ENCODE assay signal across 8 cellular contexts in the genomic region with DNA sequence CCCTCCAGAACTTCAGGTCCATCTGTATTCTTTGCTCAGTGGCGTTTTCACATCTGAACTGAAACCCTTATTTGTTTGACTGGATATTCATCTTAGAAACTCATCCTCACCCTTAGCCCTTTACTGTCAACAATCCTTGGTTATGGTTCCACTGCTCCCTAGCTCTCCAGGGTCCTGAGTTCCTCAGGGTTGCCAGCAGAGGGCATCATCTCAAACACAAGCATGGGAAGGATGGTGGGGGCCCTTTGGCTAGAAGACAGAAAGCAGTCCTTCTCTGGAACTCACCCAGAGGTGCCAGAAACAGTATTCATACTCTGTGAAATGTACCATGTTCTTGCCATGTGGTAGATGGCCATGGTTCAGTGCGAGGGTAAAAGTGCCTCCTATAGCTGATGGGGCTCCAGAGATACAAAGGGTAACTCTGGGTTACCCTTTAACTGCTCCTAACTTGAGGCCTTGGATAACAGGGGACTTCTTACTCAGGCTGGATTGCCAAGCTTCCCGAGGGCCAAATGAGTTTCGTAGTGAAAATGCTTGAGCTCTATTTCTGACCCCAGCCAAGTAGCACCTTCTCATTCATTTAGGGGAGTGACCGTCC. TPM values are rescaled to one million over a fixed set of nuclear protein-coding genes. Genes with fewer than 3 reads are reported as not detected.
DNase-seq lines count a peak whose midpoint lies in the region; ATAC-seq, FAIRE-seq and TF ChIP-seq lines count a peak whose summit lies in the region.

No MANE protein-coding gene starts in this region.

- no peak overlapping the region for H3K56ac ChIP-seq in H1 (replicated peaks; ENCODE audit: insufficient read length, low read depth, low read length)

- TF ChIP-seq CTCF in cardiac muscle cell (IDR thresholded peaks at IDR 0.05; ENCODE audit: low read depth, low read length) = peak; percentile 59
- TF ChIP-seq CTCF in H1 (IDR thresholded peaks at IDR 0.05; ENCODE audit: control extremely low read depth in 1 of 3, insufficient read depth in 1 of 3, low read depth in 1 of 3, low read length in 3 of 3) = peak; percentile 78 to 83 (median 81)
- peak in 2 of 6 experiments; percentile 23 for TF ChIP-seq CTCF in adrenal gland (IDR thresholded peaks at IDR 0.05)

- no peak overlapping the region for H2BK120ac ChIP-seq in H1 (replicated peaks; ENCODE audit: low read depth, low read length)

- H3K4ac ChIP-seq in H1 (replicated peaks; ENCODE audit: insufficient read length, low read depth, low read length) = no peak overlapping the region

- no peak overlapping the region for H3K9ac ChIP-seq in H1 (replicated peaks in 1 of 4; ENCODE audit: extremely low read depth in 1 of 4, low read depth in 3 of 4, low read length in 3 of 4)

- H2AFZ ChIP-seq in H1 (ENCODE audit: low read length) = no peak overlapping the region

- TF ChIP-seq EP300 in H1 (IDR thresholded peaks at IDR 0.05; ENCODE audit: borderline replicate concordance in 1 of 2, low read depth in 2 of 2, low read length in 2 of 2) = no peak

- H3K36me3 ChIP-seq in cardiac muscle cell (peaks cover 59% of the 10 kb centered on the region), H1 (ENCODE audit: control insufficient read depth in 2 of 4, insufficient read depth in 4 of 4, low read length in 3 of 4) (peaks cover 31 to 74% (median 66%) of the 10 kb centered on the region in 4 experiments), adrenal gland (replicated peaks in 1 of 2) (peaks cover 0 to 94% of the 10 kb centered on the region in 2 donors)

- intact Hi-C loops in Right ventricle myocardium inferior (cut with DNase I) (no loop called here), adrenal gland (cut with DNase I) (no loop called here)

- DNase-seq in cardiac muscle cell (ENCODE audit: low read depth in 1 of 2, low spot score in 1 of 2) = peak; percentile 45 to 48
- DNase-seq in Right ventricle myocardium inferior (ENCODE audit: missing footprints) = no peak
- peak; percentile 40 for DNase-seq in NCI-H2227 (lab: John Stamatoyannopoulos, UW; ENCODE audit: unreplicated experiment)
- DNase-seq in H1 (ENCODE audit: low read depth in 1 of 2, low spot score in 2 of 2) = no peak
- peak; percentile 36 for DNase-seq in retina
- DNase-seq in adrenal gland = no peak

- POLR2A ChIA-PET in H1 (lab: Charles Lee; ENCODE audit: partially characterized antibody) = interaction anchor here (1.0 to 17.2 kb wide), 7 partner anchors 10 to 185 kb away, joined by 3 to 244 read pairs (median 5); a partner anchor contains a TSS

- peaks cover 0 to 5% of the 10 kb centered on the region in 2 experiments for H4K20me1 ChIP-seq in H1 (replicated peaks in 1 of 2; ENCODE audit: control insufficient read depth in 1 of 2, insufficient read depth in 2 of 2, low read length in 2 of 2)

- no peak overlapping the region for H3K18ac ChIP-seq in H1 (ENCODE audit: extremely low read depth, low read length)

- no peaks in the 10 kb centered on the region for H3K79me1 ChIP-seq in H1 (ENCODE audit: low read depth, low read length)

- no peak overlapping the region for H3K27ac ChIP-seq in cardiac muscle cell
- H3K27ac ChIP-seq in H1 (ENCODE audit: low read depth, low read length) = no peak overlapping the region
- no peak overlapping the region for H3K27ac ChIP-seq in adrenal gland

- H3K4me3 ChIP-seq in cardiac muscle cell = no peak overlapping the region
- H3K4me3 ChIP-seq in H1 (ENCODE audit: extremely low read depth in 1 of 4, insufficient read depth in 2 of 4, low read depth in 3 of 4, low read length in 4 of 4) = no peak overlapping the region
- H3K4me3 ChIP-seq in adrenal gland = no peak overlapping the region

- no peak overlapping the region for H3K23ac ChIP-seq in H1 (ENCODE audit: insufficient read length)

- no peak overlapping the region for H2BK12ac ChIP-seq in H1 (ENCODE audit: low read depth, low read length)

- no peak overlapping the region for H3K14ac ChIP-seq in H1 (ENCODE audit: insufficient read length)

- no peaks in the 10 kb centered on the region for H3K23me2 ChIP-seq in H1 (ENCODE audit: low read depth, low read length)

- H3K4me1 ChIP-seq in cardiac muscle cell (ENCODE audit: low read depth) = no peaks in the 10 kb centered on the region
- no peaks in the 10 kb centered on the region for H3K4me1 ChIP-seq in H1 (replicated peaks in 1 of 4; ENCODE audit: control insufficient read depth in 3 of 4, insufficient read depth in 4 of 4, low read length in 3 of 4)
- no peaks in the 10 kb centered on the region for H3K4me1 ChIP-seq in adrenal gland (replicated peaks in 1 of 2)

- FAIRE-seq in H1 (lab: Jason Lieb, UNC) = peak; percentile 77

- CTCF ChIA-PET in H1 (lab: Charles Lee; ENCODE audit: partially characterized antibody) = interaction anchor here (0.8 to 26.0 kb wide), 28 partner anchors 8 to 252 kb away, joined by 3 to 683 read pairs (median 6); a partner anchor contains a TSS

- H4K8ac ChIP-seq in H1 (ENCODE audit: extremely low read depth, insufficient read depth, low read length) = no peak overlapping the region

- WGBS in H1 (ENCODE audit: extremely low coverage in 1 of 2, insufficient coverage in 1 of 2, insufficient read length in 1 of 2, insufficient replicate concordance in 2 of 2, low coverage in 1 of 2, low lambda C conversion rate in 2 of 2, missing lambda C conversion rate in 1 of 2), 2 experiments = 80% methylated on average over 5 of the region's 5 CpGs; no CpG with 5 or more reads in 1 of the 2 experiments
- 77 to 82% (median 79%) methylated on average over 4 to 5 of the region's 5 CpGs for WGBS in adrenal gland, 4 donors

- no peak overlapping the region for H2BK5ac ChIP-seq in H1 (ENCODE audit: low read depth, low read length)

- TF ChIP-seq RAD21 in H1 (IDR thresholded peaks at IDR 0.05 in 1 of 2, conservative IDR thresholded peaks at IDR 0.05 in 1 of 2; ENCODE audit: low read depth in 2 of 2, low read length in 2 of 2) = peak; percentile 65 to 76

- H4K5ac ChIP-seq in H1 (ENCODE audit: insufficient read length, low read depth, low read length) = no peak overlapping the region

- no peaks in the 10 kb centered on the region for H3K27me3 ChIP-seq in cardiac muscle cell
- no peaks in the 10 kb centered on the region for H3K27me3 ChIP-seq in H1 (replicated peaks in 1 of 4; ENCODE audit: control insufficient read depth in 3 of 4, extremely low read depth in 1 of 4, insufficient read depth in 3 of 4, low read length in 3 of 4)
- no peaks in the 10 kb centered on the region for H3K27me3 ChIP-seq in adrenal gland

- H3K9me3 ChIP-seq in cardiac muscle cell (ENCODE audit: low read depth) = no peaks in the 10 kb centered on the region
- no peaks in the 10 kb centered on the region for H3K9me3 ChIP-seq in H1 (ENCODE audit: insufficient read depth in 2 of 2, low read depth in 1 of 2, low read length in 1 of 2)
- H3K9me3 ChIP-seq in adrenal gland (replicated peaks in 1 of 3) = no peaks in the 10 kb centered on the region

- H4K91ac ChIP-seq in H1 (replicated peaks; ENCODE audit: insufficient read length, low read length) = no peak overlapping the region

- TF ChIP-seq POLR2A in H1 (IDR thresholded peaks at IDR 0.05; ENCODE audit: control extremely low read depth in 1 of 2, low read depth in 2 of 2, low read length in 2 of 2) (no peak), adrenal gland (IDR thresholded peaks at IDR 0.05) (no peak)

- no peak for ATAC-seq in Right ventricle myocardium inferior
- no peak for ATAC-seq in GM21423 (IDR thresholded peaks at IDR 0.05; ENCODE audit: unreplicated experiment)
- no peak for ATAC-seq in GM19397 (IDR thresholded peaks at IDR 0.05; ENCODE audit: unreplicated experiment)

- no peaks in the 10 kb centered on the region for H3K79me2 ChIP-seq in H1 (ENCODE audit: control insufficient read depth in 1 of 2, insufficient read depth in 2 of 2, low read length in 2 of 2)

- no peak overlapping the region for H2BK20ac ChIP-seq in H1 (ENCODE audit: low read length)

- H3K4me2 ChIP-seq in H1 (ENCODE audit: insufficient read depth in 1 of 2, low read depth in 2 of 2, low read length in 2 of 2) = no peak overlapping the region

- no peak overlapping the region for H2AK5ac ChIP-seq in H1 (ENCODE audit: low read depth, low read length)

- no peak overlapping the region for H2BK15ac ChIP-seq in H1 (ENCODE audit: low read length)

RNA-seq across cellular contexts. Expression of a gene that starts 11.3 kb away (rescaled TPM):
- total RNA-seq in cardiac muscle cell = 55.4 and 65.8 TPM in 2 replicates
- polyA plus RNA-seq in cardiac muscle cell = 97.8 and 113 TPM in 2 replicates
- total RNA-seq in Right ventricle myocardium inferior = 66.7 TPM
- 64.7 and 70.1 TPM in 2 replicates for total RNA-seq in H1 (2021; fragmentation: NEBNext Ultra II Directional; extraction: Animal tissue kit (Norgen Biotek cat#: 25700))
- polyA plus RNA-seq in H1 (2011; rRNA removed) = 115 and 125 TPM in 2 replicates
- polyA plus RNA-seq in H1 (2011; cell fraction: cytosol; rRNA removed) = 102 TPM
- 156 TPM for polyA plus RNA-seq in H1 (2011; cell fraction: nucleus; rRNA removed)
- 65.3 to 79.1 TPM (median 68.2 TPM) in 4 replicates for polyA plus RNA-seq in H1 (2012, experiment 1 of 2)
- polyA plus RNA-seq in H1 (2012, experiment 2 of 2) = 47.5 TPM
- 139 TPM for polyA plus RNA-seq in H1 (2013, experiment 1 of 2)
- 132 TPM for polyA plus RNA-seq in H1 (2013, experiment 2 of 2)
- 118 and 137 TPM in 2 replicates for polyA minus RNA-seq in H1 (2011; rRNA and poly(A)+ RNA removed)
- polyA minus RNA-seq in H1 (2011; cell fraction: cytosol; rRNA and poly(A)+ RNA removed) = 34.7 TPM
- 66.9 TPM for polyA minus RNA-seq in H1 (2011; cell fraction: nucleus; rRNA and poly(A)+ RNA removed)
- total RNA-seq in adrenal gland = 100 to 1,000 TPM in 2 of 8 donors, 10 to 100 TPM in 6; 55.1 to 113 (median 91.5) TPM
- polyA plus RNA-seq in adrenal gland = 100 to 1,000 TPM in 1 of 3 donors, 10 to 100 TPM in 2; 48.3 to 104 (median 48.8) TPM

RNA-seq across cellular contexts. Expression of a gene that starts 11.4 kb away (rescaled TPM):
- total RNA-seq in cardiac muscle cell (115 and 129 TPM in 2 replicates), Right ventricle myocardium inferior (84.2 TPM), adrenal gland (100 to 1,000 TPM in 7 of 8 donors, 10 to 100 TPM in 1; 97.2 to 209 (median 143) TPM)
- polyA plus RNA-seq in cardiac muscle cell (139 and 157 TPM in 2 replicates), H1 (2011; rRNA removed) (56.4 and 78.2 TPM in 2 replicates), adrenal gland (100 to 1,000 TPM in 1 of 3 donors, 10 to 100 TPM in 2; 58.4 to 135 (median 72.4) TPM)
- total RNA-seq in H1 (2021; fragmentation: NEBNext Ultra II Directional; extraction: Animal tissue kit (Norgen Biotek cat#: 25700)) = 115 TPM in 2 replicates
- polyA plus RNA-seq in H1 (2011; cell fraction: cytosol; rRNA removed) = 88.6 TPM
- 66.2 TPM for polyA plus RNA-seq in H1 (2011; cell fraction: nucleus; rRNA removed)
- 69.4 to 92.6 TPM (median 83.5 TPM) in 4 replicates for polyA plus RNA-seq in H1 (2012, experiment 1 of 2)
- polyA plus RNA-seq in H1 (2012, experiment 2 of 2) = 17.5 TPM
- 71.0 TPM for polyA plus RNA-seq in H1 (2013, experiment 1 of 2)
- 63.2 TPM for polyA plus RNA-seq in H1 (2013, experiment 2 of 2)
- 207 and 312 TPM in 2 replicates for polyA minus RNA-seq in H1 (2011; rRNA and poly(A)+ RNA removed)
- polyA minus RNA-seq in H1 (2011; cell fraction: cytosol; rRNA and poly(A)+ RNA removed) = 114 TPM
- polyA minus RNA-seq in H1 (2011; cell fraction: nucleus; rRNA and poly(A)+ RNA removed) = 92.1 TPM

RNA-seq across cellular contexts. Expression of a gene that starts 12.4 kb away (rescaled TPM):
- total RNA-seq in cardiac muscle cell = 0.11 and 0.12 TPM in 2 replicates
- 1.6 TPM in 1 of 2 replicates, not detected in the other for polyA plus RNA-seq in cardiac muscle cell
- total RNA-seq in Right ventricle myocardium inferior = not detected
- 0.39 and 0.48 TPM in 2 replicates for total RNA-seq in H1 (2021; fragmentation: NEBNext Ultra II Directional; extraction: Animal tissue kit (Norgen Biotek cat#: 25700))
- 0.91 and 1.2 TPM in 2 replicates for polyA plus RNA-seq in H1 (2011; rRNA removed)
- 0.75 TPM for polyA plus RNA-seq in H1 (2011; cell fraction: cytosol; rRNA removed)
- polyA plus RNA-seq in H1 (2011; cell fraction: nucleus; rRNA removed) = 2.0 TPM
- 0.61 to 0.89 TPM (median 0.72 TPM) in 4 replicates for polyA plus RNA-seq in H1 (2012, experiment 1 of 2)
- 0.30 TPM for polyA plus RNA-seq in H1 (2012, experiment 2 of 2)
- polyA plus RNA-seq in H1 (2013, experiment 1 of 2) = 0.59 TPM
- 0.46 TPM for polyA plus RNA-seq in H1 (2013, experiment 2 of 2)
- polyA minus RNA-seq in H1 (2011; rRNA and poly(A)+ RNA removed) = 0.27 and 0.98 TPM in 2 replicates
- not detected for polyA minus RNA-seq in H1 (2011; cell fraction: cytosol; rRNA and poly(A)+ RNA removed)
- polyA minus RNA-seq in H1 (2011; cell fraction: nucleus; rRNA and poly(A)+ RNA removed) = 0.80 TPM
- under 1 TPM in 2 of 8 donors, not detected in 6; 0.27 to 0.46 TPM for total RNA-seq in adrenal gland
- under 1 TPM; 0.16 to 0.24 (median 0.24) TPM for polyA plus RNA-seq in adrenal gland

RNA-seq across cellular contexts. Expression of a gene that starts 45.9 kb away (rescaled TPM):
- total RNA-seq in cardiac muscle cell (14.1 and 24.6 TPM in 2 replicates), Right ventricle myocardium inferior (2.0 TPM), adrenal gland (1 to 10 TPM in 3 of 8 donors, under 1 TPM in 5; 0.20 to 2.2 (median 0.66) TPM)
- polyA plus RNA-seq in cardiac muscle cell (15.2 and 22.0 TPM in 2 replicates), H1 (2011; rRNA removed) (112 and 118 TPM in 2 replicates), adrenal gland (1 to 10 TPM in 1 of 3 donors, under 1 TPM in 2; 0.64 to 1.1 (median 0.97) TPM)
- 62.5 TPM in 2 replicates for total RNA-seq in H1 (2021; fragmentation: NEBNext Ultra II Directional; extraction: Animal tissue kit (Norgen Biotek cat#: 25700))
- polyA plus RNA-seq in H1 (2011; cell fraction: cytosol; rRNA removed) = 75.0 TPM
- 107 TPM for polyA plus RNA-seq in H1 (2011; cell fraction: nucleus; rRNA removed)
- polyA plus RNA-seq in H1 (2012, experiment 1 of 2) = 42.1 to 48.3 TPM (median 44.3 TPM) in 4 replicates
- polyA plus RNA-seq in H1 (2012, experiment 2 of 2) = 34.6 TPM
- 52.7 TPM for polyA plus RNA-seq in H1 (2013, experiment 1 of 2)
- 58.7 TPM for polyA plus RNA-seq in H1 (2013, experiment 2 of 2)
- 62.0 and 65.0 TPM in 2 replicates for polyA minus RNA-seq in H1 (2011; rRNA and poly(A)+ RNA removed)
- 27.4 TPM for polyA minus RNA-seq in H1 (2011; cell fraction: cytosol; rRNA and poly(A)+ RNA removed)
- 26.2 TPM for polyA minus RNA-seq in H1 (2011; cell fraction: nucleus; rRNA and poly(A)+ RNA removed)

Comparison
In these comparisons a context has a peak if more than half of its experiments do, and no peak if none do; other contexts are left out.
1. DNase-seq: peak in cardiac muscle cell (2 of 2), NCI-H2227 (single experiment) and retina (single experiment); none in Right ventricle myocardium inferior (single experiment), H1 (0 of 2) and adrenal gland (0 of 7).